ENCODE assay signal across 9 cellular contexts in the genomic region with DNA sequence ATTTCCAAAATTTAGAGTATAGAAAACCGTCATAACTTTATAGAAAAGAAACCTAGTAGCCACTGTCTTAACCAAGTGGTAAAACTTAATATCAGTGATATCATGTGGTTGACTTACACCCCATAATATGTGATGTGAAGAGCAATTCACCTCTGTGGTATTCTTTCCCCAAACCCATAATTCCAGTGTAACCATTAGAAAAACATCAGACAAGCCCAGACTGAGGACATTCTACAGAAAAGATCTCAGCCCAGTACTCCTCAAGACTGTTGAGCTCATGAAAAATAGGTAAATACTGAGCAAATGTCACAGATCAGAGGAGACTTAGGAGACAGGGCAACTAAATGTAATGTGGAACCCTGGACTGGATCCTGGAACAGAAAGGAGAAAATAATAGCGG.
"Had no signal": no experiment of that assay in that cellular context is flagged by ENCODE, and none has a peak within 500 bp of the region (broad histone marks: within the 10 kb centered on the region; RNA-seq: fewer than 3 reads in every experiment).

No MANE protein-coding gene starts in this region.

- H3K9me3 ChIP-seq: HAP-1 had no signal

- H3K4me3 ChIP-seq: GM23248, HAP-1, K562 had no signal

- H3K27ac ChIP-seq: GM23248 had no signal

- FAIRE-seq: HTR-8/SVneo, K562 had no signal

- DNase-seq: GM23248, GOT3, H7, HFFc6, IMR-90 had no signal

- H3K36me3 ChIP-seq: HAP-1 had no signal

- H3K4me1 ChIP-seq: HAP-1 had no signal

- H2AFZ ChIP-seq: GM23248 had no signal

- ATAC-seq: HCT116, K562 had no signal

- H3K9ac ChIP-seq: GM23248 had no signal
